1 cellular context compared by ENCODE assay signal in the genomic region with DNA sequence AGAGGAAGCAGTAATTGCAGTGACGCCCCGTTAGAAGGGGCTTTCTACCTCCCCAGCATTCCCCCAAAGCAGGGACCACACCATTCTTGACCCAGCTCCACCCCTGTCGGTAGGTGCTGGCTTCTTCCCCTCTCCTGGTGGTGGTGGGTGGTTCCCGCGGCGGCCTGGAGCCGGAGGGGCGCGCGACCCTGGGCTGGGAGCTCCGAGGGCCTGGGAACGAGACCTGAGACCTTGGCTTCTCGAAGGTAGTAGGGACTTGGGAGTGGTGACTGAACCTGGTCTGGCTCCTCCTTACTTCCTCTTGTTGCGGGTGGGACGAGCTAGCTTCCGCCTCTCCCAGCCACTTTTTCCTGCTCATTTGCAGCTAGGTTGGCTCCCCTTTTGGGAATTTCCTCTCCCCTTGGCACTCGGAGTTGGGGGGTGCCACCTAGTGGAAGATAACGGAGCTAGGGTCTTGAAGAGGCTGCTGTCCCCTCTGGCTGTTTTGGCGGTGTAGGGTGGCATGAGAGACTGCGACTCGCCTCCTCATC.
A peak's percentile ranks its signal among the peaks of the same experiment; 100 is the strongest.
TF ChIP-seq lines count a peak whose summit lies in the region.

No MANE protein-coding gene starts in this region.

TF ChIP-seq in HepG2, 621 proteins besides CTCF, POLR2A, EP300 and RAD21 (continues in another document):
- 0 out of 2 replicates have a peak, but pooled peaks have one; percentile 38 for TF ChIP-seq ZNF709 (CRISPR knock-in tag; IDR thresholded peaks at IDR 0.05)
- no peak for TF ChIP-seq HNRNPH1 (optimal IDR thresholded peaks at IDR 0.05; ENCODE audit: low read depth, low read length)
- TF ChIP-seq, protein P1, sequence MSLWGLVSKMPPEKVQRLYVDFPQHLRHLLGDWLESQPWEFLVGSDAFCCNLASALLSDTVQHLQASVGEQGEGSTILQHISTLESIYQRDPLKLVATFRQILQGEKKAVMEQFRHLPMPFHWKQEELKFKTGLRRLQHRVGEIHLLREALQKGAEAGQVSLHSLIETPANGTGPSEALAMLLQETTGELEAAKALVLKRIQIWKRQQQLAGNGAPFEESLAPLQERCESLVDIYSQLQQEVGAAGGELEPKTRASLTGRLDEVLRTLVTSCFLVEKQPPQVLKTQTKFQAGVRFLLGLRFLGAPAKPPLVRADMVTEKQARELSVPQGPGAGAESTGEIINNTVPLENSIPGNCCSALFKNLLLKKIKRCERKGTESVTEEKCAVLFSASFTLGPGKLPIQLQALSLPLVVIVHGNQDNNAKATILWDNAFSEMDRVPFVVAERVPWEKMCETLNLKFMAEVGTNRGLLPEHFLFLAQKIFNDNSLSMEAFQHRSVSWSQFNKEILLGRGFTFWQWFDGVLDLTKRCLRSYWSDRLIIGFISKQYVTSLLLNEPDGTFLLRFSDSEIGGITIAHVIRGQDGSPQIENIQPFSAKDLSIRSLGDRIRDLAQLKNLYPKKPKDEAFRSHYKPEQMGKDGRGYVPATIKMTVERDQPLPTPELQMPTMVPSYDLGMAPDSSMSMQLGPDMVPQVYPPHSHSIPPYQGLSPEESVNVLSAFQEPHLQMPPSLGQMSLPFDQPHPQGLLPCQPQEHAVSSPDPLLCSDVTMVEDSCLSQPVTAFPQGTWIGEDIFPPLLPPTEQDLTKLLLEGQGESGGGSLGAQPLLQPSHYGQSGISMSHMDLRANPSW (CRISPR knock-in tag; IDR thresholded peaks at IDR 0.05; ENCODE audit: borderline replicate concordance) = peak; percentile 43; the same call in 1 of the 2 replicates
- TF ChIP-seq RBFOX2 (IDR thresholded peaks at IDR 0.05; ENCODE audit: low read depth, low read length) = peak; percentile 57
- peak; percentile 74 for TF ChIP-seq RBM39 (IDR thresholded peaks at IDR 0.05; ENCODE audit: low read depth, low read length, poor library complexity, severe bottlenecking)
- TF ChIP-seq FUBP1 (CRISPR knock-in tag; IDR thresholded peaks at IDR 0.05; ENCODE audit: borderline replicate concordance) = no peak; the same call in 1 of the 2 replicates
- no peak for TF ChIP-seq GTF3A (CRISPR knock-in tag; conservative IDR thresholded peaks at IDR 0.05)
- TF ChIP-seq ZNF619 (CRISPR knock-in tag; IDR thresholded peaks at IDR 0.05) = peak; percentile 74; the same call in 1 of the 2 replicates
- TF ChIP-seq, protein P2, sequence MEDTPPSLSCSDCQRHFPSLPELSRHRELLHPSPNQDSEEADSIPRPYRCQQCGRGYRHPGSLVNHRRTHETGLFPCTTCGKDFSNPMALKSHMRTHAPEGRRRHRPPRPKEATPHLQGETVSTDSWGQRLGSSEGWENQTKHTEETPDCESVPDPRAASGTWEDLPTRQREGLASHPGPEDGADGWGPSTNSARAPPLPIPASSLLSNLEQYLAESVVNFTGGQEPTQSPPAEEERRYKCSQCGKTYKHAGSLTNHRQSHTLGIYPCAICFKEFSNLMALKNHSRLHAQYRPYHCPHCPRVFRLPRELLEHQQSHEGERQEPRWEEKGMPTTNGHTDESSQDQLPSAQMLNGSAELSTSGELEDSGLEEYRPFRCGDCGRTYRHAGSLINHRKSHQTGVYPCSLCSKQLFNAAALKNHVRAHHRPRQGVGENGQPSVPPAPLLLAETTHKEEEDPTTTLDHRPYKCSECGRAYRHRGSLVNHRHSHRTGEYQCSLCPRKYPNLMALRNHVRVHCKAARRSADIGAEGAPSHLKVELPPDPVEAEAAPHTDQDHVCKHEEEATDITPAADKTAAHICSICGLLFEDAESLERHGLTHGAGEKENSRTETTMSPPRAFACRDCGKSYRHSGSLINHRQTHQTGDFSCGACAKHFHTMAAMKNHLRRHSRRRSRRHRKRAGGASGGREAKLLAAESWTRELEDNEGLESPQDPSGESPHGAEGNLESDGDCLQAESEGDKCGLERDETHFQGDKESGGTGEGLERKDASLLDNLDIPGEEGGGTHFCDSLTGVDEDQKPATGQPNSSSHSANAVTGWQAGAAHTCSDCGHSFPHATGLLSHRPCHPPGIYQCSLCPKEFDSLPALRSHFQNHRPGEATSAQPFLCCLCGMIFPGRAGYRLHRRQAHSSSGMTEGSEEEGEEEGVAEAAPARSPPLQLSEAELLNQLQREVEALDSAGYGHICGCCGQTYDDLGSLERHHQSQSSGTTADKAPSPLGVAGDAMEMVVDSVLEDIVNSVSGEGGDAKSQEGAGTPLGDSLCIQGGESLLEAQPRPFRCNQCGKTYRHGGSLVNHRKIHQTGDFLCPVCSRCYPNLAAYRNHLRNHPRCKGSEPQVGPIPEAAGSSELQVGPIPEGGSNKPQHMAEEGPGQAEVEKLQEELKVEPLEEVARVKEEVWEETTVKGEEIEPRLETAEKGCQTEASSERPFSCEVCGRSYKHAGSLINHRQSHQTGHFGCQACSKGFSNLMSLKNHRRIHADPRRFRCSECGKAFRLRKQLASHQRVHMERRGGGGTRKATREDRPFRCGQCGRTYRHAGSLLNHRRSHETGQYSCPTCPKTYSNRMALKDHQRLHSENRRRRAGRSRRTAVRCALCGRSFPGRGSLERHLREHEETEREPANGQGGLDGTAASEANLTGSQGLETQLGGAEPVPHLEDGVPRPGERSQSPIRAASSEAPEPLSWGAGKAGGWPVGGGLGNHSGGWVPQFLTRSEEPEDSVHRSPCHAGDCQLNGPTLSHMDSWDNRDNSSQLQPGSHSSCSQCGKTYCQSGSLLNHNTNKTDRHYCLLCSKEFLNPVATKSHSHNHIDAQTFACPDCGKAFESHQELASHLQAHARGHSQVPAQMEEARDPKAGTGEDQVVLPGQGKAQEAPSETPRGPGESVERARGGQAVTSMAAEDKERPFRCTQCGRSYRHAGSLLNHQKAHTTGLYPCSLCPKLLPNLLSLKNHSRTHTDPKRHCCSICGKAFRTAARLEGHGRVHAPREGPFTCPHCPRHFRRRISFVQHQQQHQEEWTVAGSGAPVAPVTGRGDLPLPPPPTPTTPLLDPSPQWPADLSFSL (CRISPR knock-in tag; IDR thresholded peaks at IDR 0.05) = no peak
- TF ChIP-seq GABPB1 (CRISPR knock-in tag; IDR thresholded peaks at IDR 0.05) = no peak
- TF ChIP-seq ZNF335 (CRISPR knock-in tag; IDR thresholded peaks at IDR 0.05) = peak; percentile 18; the same call in 1 of the 2 replicates
- no peak; the same call in 1 of the 2 replicates for TF ChIP-seq GABPA (IDR thresholded peaks at IDR 0.05; ENCODE audit: low read depth, low read length)
- TF ChIP-seq GABPA (CRISPR knock-in tag; IDR thresholded peaks at IDR 0.05; ENCODE audit: low read depth) = peak; percentile 62; the same call in 1 of the 2 replicates
- 0 out of 2 replicates have a peak, but pooled peaks have one; percentile 66 for TF ChIP-seq ZNF430 (CRISPR knock-in tag; IDR thresholded peaks at IDR 0.05)
- TF ChIP-seq, protein P3, sequence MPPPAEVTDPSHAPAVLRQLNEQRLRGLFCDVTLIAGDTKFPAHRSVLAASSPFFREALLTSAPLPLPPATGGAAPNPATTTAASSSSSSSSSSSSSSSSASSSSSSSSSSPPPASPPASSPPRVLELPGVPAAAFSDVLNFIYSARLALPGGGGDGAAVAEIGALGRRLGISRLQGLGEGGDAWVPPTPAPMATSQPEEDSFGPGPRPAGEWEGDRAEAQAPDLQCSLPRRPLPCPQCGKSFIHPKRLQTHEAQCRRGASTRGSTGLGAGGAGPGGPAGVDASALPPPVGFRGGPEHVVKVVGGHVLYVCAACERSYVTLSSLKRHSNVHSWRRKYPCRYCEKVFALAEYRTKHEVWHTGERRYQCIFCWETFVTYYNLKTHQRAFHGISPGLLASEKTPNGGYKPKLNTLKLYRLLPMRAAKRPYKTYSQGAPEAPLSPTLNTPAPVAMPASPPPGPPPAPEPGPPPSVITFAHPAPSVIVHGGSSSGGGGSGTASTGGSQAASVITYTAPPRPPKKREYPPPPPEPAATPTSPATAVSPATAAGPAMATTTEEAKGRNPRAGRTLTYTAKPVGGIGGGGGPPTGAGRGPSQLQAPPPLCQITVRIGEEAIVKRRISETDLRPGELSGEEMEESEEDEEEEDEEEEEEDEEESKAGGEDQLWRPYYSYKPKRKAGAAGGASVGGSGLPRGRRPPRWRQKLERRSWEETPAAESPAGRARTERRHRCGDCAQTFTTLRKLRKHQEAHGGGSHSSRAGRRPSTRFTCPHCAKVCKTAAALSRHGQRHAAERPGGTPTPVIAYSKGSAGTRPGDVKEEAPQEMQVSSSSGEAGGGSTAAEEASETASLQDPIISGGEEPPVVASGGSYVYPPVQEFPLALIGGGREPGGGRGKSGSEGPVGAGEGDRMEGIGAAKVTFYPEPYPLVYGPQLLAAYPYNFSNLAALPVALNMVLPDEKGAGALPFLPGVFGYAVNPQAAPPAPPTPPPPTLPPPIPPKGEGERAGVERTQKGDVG (CRISPR knock-in tag; IDR thresholded peaks at IDR 0.05; ENCODE audit: borderline replicate concordance) = peak; percentile 70; the same call in 1 of the 2 replicates
- TF ChIP-seq SOX5 (CRISPR knock-in tag; IDR thresholded peaks at IDR 0.05; ENCODE audit: borderline replicate concordance) = no peak
- peak; percentile 95 for TF ChIP-seq MTERF4 (CRISPR knock-in tag; IDR thresholded peaks at IDR 0.05)
- TF ChIP-seq AGO1 (IDR thresholded peaks at IDR 0.05; ENCODE audit: low read depth, low read length, poor library complexity, severe bottlenecking) = peak; percentile 47
- 0 out of 2 replicates have a peak, but pooled peaks have one; percentile 18 for TF ChIP-seq FOXC1 (CRISPR knock-in tag; IDR thresholded peaks at IDR 0.05; ENCODE audit: borderline replicate concordance)
- TF ChIP-seq STAG1 (CRISPR knock-in tag; IDR thresholded peaks at IDR 0.05) = peak; percentile 75
- no peak for TF ChIP-seq EHMT2 (IDR thresholded peaks at IDR 0.05; ENCODE audit: borderline replicate concordance, low read depth, low read length)
- no peak for TF ChIP-seq ZNF761 (CRISPR knock-in tag; conservative IDR thresholded peaks at IDR 0.05)
- TF ChIP-seq, protein P4, sequence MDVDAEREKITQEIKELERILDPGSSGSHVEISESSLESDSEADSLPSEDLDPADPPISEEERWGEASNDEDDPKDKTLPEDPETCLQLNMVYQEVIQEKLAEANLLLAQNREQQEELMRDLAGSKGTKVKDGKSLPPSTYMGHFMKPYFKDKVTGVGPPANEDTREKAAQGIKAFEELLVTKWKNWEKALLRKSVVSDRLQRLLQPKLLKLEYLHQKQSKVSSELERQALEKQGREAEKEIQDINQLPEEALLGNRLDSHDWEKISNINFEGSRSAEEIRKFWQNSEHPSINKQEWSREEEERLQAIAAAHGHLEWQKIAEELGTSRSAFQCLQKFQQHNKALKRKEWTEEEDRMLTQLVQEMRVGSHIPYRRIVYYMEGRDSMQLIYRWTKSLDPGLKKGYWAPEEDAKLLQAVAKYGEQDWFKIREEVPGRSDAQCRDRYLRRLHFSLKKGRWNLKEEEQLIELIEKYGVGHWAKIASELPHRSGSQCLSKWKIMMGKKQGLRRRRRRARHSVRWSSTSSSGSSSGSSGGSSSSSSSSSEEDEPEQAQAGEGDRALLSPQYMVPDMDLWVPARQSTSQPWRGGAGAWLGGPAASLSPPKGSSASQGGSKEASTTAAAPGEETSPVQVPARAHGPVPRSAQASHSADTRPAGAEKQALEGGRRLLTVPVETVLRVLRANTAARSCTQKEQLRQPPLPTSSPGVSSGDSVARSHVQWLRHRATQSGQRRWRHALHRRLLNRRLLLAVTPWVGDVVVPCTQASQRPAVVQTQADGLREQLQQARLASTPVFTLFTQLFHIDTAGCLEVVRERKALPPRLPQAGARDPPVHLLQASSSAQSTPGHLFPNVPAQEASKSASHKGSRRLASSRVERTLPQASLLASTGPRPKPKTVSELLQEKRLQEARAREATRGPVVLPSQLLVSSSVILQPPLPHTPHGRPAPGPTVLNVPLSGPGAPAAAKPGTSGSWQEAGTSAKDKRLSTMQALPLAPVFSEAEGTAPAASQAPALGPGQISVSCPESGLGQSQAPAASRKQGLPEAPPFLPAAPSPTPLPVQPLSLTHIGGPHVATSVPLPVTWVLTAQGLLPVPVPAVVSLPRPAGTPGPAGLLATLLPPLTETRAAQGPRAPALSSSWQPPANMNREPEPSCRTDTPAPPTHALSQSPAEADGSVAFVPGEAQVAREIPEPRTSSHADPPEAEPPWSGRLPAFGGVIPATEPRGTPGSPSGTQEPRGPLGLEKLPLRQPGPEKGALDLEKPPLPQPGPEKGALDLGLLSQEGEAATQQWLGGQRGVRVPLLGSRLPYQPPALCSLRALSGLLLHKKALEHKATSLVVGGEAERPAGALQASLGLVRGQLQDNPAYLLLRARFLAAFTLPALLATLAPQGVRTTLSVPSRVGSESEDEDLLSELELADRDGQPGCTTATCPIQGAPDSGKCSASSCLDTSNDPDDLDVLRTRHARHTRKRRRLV (CRISPR knock-in tag; IDR thresholded peaks at IDR 0.05) = no peak
- TF ChIP-seq ATF4 (CRISPR knock-in tag; IDR thresholded peaks at IDR 0.05) = 0 out of 4 replicates have a peak, but pooled peaks of 1 of the 2 experiments have one; percentile 8
